In the genomic region with DNA sequence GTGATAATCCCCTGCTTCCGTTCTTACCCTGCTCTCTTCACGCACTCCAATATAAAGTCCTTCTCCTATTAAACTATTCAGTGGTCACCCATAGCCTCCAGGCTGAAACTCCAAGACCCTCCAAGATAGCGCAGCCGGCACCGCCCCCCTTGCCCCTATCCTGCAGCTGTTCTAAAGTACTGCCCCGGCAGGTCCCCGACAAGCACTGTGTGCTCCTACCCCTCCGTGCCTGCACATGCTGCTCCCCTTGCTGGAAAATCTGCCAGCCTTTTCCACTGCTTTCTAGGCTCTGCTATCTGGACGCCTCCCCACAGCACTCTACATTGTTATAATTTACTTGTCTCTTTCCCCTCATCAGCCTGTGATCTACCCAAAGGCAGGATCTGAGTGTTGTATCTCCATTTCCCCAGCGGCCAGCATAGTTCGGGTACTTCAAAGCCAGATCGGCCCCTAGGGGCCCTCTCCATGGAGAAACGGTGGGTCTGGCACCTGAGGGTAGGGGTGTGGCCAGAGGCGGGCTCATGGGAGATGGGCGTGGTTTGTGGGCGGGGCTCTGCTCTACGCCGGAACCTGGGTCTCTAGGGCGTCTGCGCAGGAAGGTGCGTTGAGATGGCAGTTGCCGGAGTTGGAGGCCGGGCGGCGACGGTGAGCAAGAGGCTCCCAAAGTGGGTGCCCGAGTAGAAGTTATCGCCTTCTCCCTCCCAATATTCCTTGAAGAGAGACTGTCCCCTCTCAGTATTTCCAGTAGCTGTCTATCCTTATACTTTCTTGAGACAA, we compare ENCODE assay signal across 9 cellular contexts.
DNase-seq lines count a peak whose midpoint lies in the region; ATAC-seq and TF ChIP-seq lines count a peak whose summit lies in the region.
"Had no signal": no experiment of that assay in that cellular context is flagged by ENCODE, and none has a peak within 500 bp of the region (broad histone marks: within the 10 kb centered on the region; RNA-seq: fewer than 3 reads in every experiment).

No MANE protein-coding gene starts in this region.

- H3K9ac ChIP-seq in HUES64 (ENCODE audit: low read depth, low read length) = no peak overlapping the region
- peak overlapping the region; percentile 9 for H3K9ac ChIP-seq in iPS-15b (ENCODE audit: low read depth, low read length)

- TF ChIP-seq CTCF in GM13977 (IDR thresholded peaks at IDR 0.05; ENCODE audit: extremely low read depth, insufficient read depth, missing control alignments) = no peak

- H3K36me3 ChIP-seq in HUES64 (ENCODE audit: insufficient read depth, low read length) = peaks cover 12% of the 10 kb centered on the region; the same call in 1 of the 2 replicates
- H3K36me3 ChIP-seq in iPS-15b (ENCODE audit: control insufficient read depth, insufficient read depth, low read length) = peaks cover 9% of the 10 kb centered on the region

- in situ Hi-C loops in GM13977 (cut with MboI; ENCODE audit: low pct_unique_long_range_greater_than_20kb, low sequenced_read_pairs, unreplicated experiment) = no loop called here

- WGBS in HUES64 = 60% methylated on average over 28 of the region's 28 CpGs

- peaks cover 7% of the 10 kb centered on the region for H3K4me1 ChIP-seq in HUES64 (ENCODE audit: insufficient read depth, low read length)
- no peaks in the 10 kb centered on the region for H3K4me1 ChIP-seq in iPS-15b (ENCODE audit: control insufficient read depth, insufficient read depth, low read length)

- H3K9me3 ChIP-seq in HUES64 (ENCODE audit: insufficient read depth, low read depth, low read length) (no peaks in the 10 kb centered on the region), iPS-15b (ENCODE audit: control insufficient read depth, insufficient read depth, low read length) (no peaks in the 10 kb centered on the region)

- ATAC-seq in HG02588 (IDR thresholded peaks at IDR 0.05; ENCODE audit: unreplicated experiment) = no peak

- no peaks in the 10 kb centered on the region for H3K27me3 ChIP-seq in HUES64 (ENCODE audit: insufficient read depth, low read length)
- H3K27me3 ChIP-seq in iPS-15b (ENCODE audit: control insufficient read depth, insufficient read depth, low read length) = no peaks in the 10 kb centered on the region

- peak overlapping the region; percentile 55 for H3K4me3 ChIP-seq in HUES64 (ENCODE audit: low read length)
- peak overlapping the region; percentile 65 for H3K4me3 ChIP-seq in iPS-15b (ENCODE audit: low read depth, low read length)

- peak; percentile 19 for DNase-seq in activated naive CD4-positive, alpha-beta T cell treated with Interleukin-2 at 50 U/mL for 16 hours
- peak; percentile 16 to 27 for DNase-seq in stimulated activated CD4-positive, alpha-beta T cell treated with anti-CD3 and anti-CD28 coated beads, Interleukin-4, amount 100 ng/mL, for 4 hours
- DNase-seq in NCI-H1105 treated with DMSO at 0.1 percent for 48 hours (lab: John Stamatoyannopoulos, UW) (no peak), GM13977 (ENCODE audit: low spot score) (no peak), NK-92 (lab: John Stamatoyannopoulos, UW; ENCODE audit: unreplicated experiment) (no peak)

- no peak overlapping the region for H3K27ac ChIP-seq in HUES64 (ENCODE audit: low read depth, low read length)
- H3K27ac ChIP-seq: epithelial cell of prostate had no signal

Comparison
In these comparisons a context has a peak if more than half of its experiments do, and no peak if none do; other contexts are left out.
1. DNase-seq: peak in activated naive CD4-positive, alpha-beta T cell treated with Interleukin-2 at 50 U/mL for 16 hours (single experiment) and stimulated activated CD4-positive, alpha-beta T cell treated with anti-CD3 and anti-CD28 coated beads, Interleukin-4, amount 100 ng/mL, for 4 hours (2 of 2); none in NCI-H1105 treated with DMSO at 0.1 percent for 48 hours (single experiment), GM13977 (single experiment) and NK-92 (single experiment).